In genomic region chr6:112204350-112204706, GRCh38 we compare ENCODE assay signal across 14 cellular contexts. TPM values are rescaled to one million over a fixed set of nuclear protein-coding genes. Genes with fewer than 3 reads are reported as not detected.
A peak's percentile ranks its signal among the peaks of the same experiment; 100 is the strongest.
DNase-seq lines count a peak whose midpoint lies in the region; ATAC-seq and TF ChIP-seq lines count a peak whose summit lies in the region.
"Had no signal": no experiment of that assay in that cellular context is flagged by ENCODE, and none has a peak within 500 bp of the region (broad histone marks: within the 10 kb centered on the region; RNA-seq: fewer than 3 reads in every experiment).

No MANE protein-coding gene starts in this region.

- no peak for ATAC-seq in SK-N-SH treated with all-trans-retinoic acid at 6 μM for 48 hours

- 89% methylated on average over 4 of the region's 4 CpGs for WGBS in SK-N-SH (ENCODE audit: low lambda C conversion rate)

- TF ChIP-seq CTCF in SK-N-SH (IDR thresholded peaks at IDR 0.05) (no peak), fibroblast of villous mesenchyme (IDR thresholded peaks at IDR 0.05; ENCODE audit: insufficient read depth, low read depth, low read length) (no peak), vagina (IDR thresholded peaks at IDR 0.05) (no peak)

- no peaks in the 10 kb centered on the region for H4K20me1 ChIP-seq in SK-N-SH (ENCODE audit: insufficient read depth)

- H3K4me1 ChIP-seq in SK-N-SH (ENCODE audit: control insufficient read depth in 1 of 2, insufficient read depth in 2 of 2, low read depth in 1 of 2, low read length in 1 of 2): peaks cover 21 to 33% of the 10 kb centered on the region in 2 experiments
- H3K4me1 ChIP-seq in vagina: peaks cover 22% of the 10 kb centered on the region

- POLR2A ChIA-PET in SK-N-SH (lab: Yijun Ruan, JAX): no interaction called here

- no peak for TF ChIP-seq POLR2A in vagina (IDR thresholded peaks at IDR 0.05)

- H3K4me3 ChIP-seq in SK-N-SH (ENCODE audit: low read depth in 2 of 2, low read length in 1 of 2) (no peak overlapping the region), fibroblast of villous mesenchyme (ENCODE audit: low read depth, low read length) (no peak overlapping the region), vagina (no peak overlapping the region)

- H3F3A ChIP-seq in SK-N-SH (replicated peaks; ENCODE audit: insufficient read depth): peaks cover 16% of the 10 kb centered on the region

- H3K27me3 ChIP-seq in SK-N-SH (ENCODE audit: insufficient read depth): no peaks in the 10 kb centered on the region
- no peaks in the 10 kb centered on the region for H3K27me3 ChIP-seq in vagina

- no peak overlapping the region for H3K4me2 ChIP-seq in SK-N-SH

- CTCF ChIA-PET in SK-N-SH (lab: Yijun Ruan, JAX): interaction anchor here (1.7 kb wide), 1 partner anchor 24 kb away, joined by 5 read pairs; no protein-coding TSS in a partner anchor

- intact Hi-C loops in vagina (cut with DNase I): no loop called here

- H3K36me3 ChIP-seq in SK-N-SH (replicated peaks in 1 of 2; ENCODE audit: control insufficient read depth in 1 of 2, insufficient read depth in 2 of 2, low read length in 1 of 2) (peaks cover 0 to 4% of the 10 kb centered on the region in 2 experiments), vagina (peaks cover 0 to 4% of the 10 kb centered on the region in 2 donors)

- H3K79me2 ChIP-seq in SK-N-SH (ENCODE audit: insufficient read depth): no peaks in the 10 kb centered on the region

- H3K9me2 ChIP-seq in SK-N-SH: no peaks in the 10 kb centered on the region

- DNase-seq in SK-N-SH (no peak), NCI-H1694 (lab: John Stamatoyannopoulos, UW) (peak; percentile 4), fibroblast of villous mesenchyme (ENCODE audit: low read depth) (peak; percentile 38), vagina (ENCODE audit: extremely low spot score in 2 of 2) (no peak), NCI-H226 (no peak), NCI-H1105 treated with DMSO at 0.1 percent for 48 hours (lab: John Stamatoyannopoulos, UW) (no peak), NCI-H526 treated with DMSO at 0.1 percent for 48 hours (lab: John Stamatoyannopoulos, UW) (no peak)
- DNase-seq: Caco-2, kidney, MV-4-11, substantia nigra had no signal

- TF ChIP-seq EP300 in SK-N-SH (IDR thresholded peaks at IDR 0.05; ENCODE audit: borderline replicate concordance in 1 of 2, low read depth in 1 of 2, low read length in 1 of 2): no peak

- no peak overlapping the region; the same call in 1 of the 2 replicates for H3K9ac ChIP-seq in SK-N-SH

- no peak overlapping the region for H2AFZ ChIP-seq in SK-N-SH (ENCODE audit: low read depth)

- H3K9me3 ChIP-seq in SK-N-SH (no peaks in the 10 kb centered on the region), vagina (no peaks in the 10 kb centered on the region)
- H3K9me3 ChIP-seq: Caco-2 had no signal

- TF ChIP-seq RAD21 in SK-N-SH (IDR thresholded peaks at IDR 0.05; ENCODE audit: low read length): no peak

- H3K27ac ChIP-seq in SK-N-SH (ENCODE audit: low read depth in 2 of 2, low read length in 1 of 2) (peak overlapping the region; percentile 76 to 95), vagina (peak overlapping the region; percentile 69)

TF ChIP-seq in SK-N-SH, 30 proteins besides CTCF, POLR2A, EP300 and RAD21 (continues in another document):
- TF ChIP-seq SIN3A (IDR thresholded peaks at IDR 0.05; ENCODE audit: borderline replicate concordance, low read depth, low read length) (no peak), PBX3 (IDR thresholded peaks at IDR 0.05) (no peak), NRF1 (IDR thresholded peaks at IDR 0.05; ENCODE audit: low read depth, low read length) (no peak), MAX (IDR thresholded peaks at IDR 0.05; ENCODE audit: low read depth) (no peak), POLR2AphosphoS5 (IDR thresholded peaks at IDR 0.05; ENCODE audit: low read depth, low read length) (no peak), GABPA (IDR thresholded peaks at IDR 0.05; ENCODE audit: low read depth) (no peak), TCF12 (IDR thresholded peaks at IDR 0.05) (no peak), FOXM1 (IDR thresholded peaks at IDR 0.05; ENCODE audit: low read depth) (no peak), RFX5 (IDR thresholded peaks at IDR 0.05; ENCODE audit: low read length) (no peak), FOXJ3 (CRISPR knock-in tag; IDR thresholded peaks at IDR 0.05) (no peak), NFIC (IDR thresholded peaks at IDR 0.05; ENCODE audit: borderline replicate concordance) (no peak), GATA2 (CRISPR knock-in tag; IDR thresholded peaks at IDR 0.05) (no peak), TEAD4 (IDR thresholded peaks at IDR 0.05; ENCODE audit: borderline replicate concordance, insufficient read depth) (no peak), CHD2 (IDR thresholded peaks at IDR 0.05; ENCODE audit: low read length, partially characterized antibody) (no peak), JUND (IDR thresholded peaks at IDR 0.05) (no peak), IRF3 (IDR thresholded peaks at IDR 0.05; ENCODE audit: low read depth, low read length) (no peak), EZH2phosphoT487 (IDR thresholded peaks at IDR 0.05; ENCODE audit: borderline replicate concordance, low read depth) (no peak)

TF ChIP-seq in SK-N-SH treated with all-trans-retinoic acid at 6 μM for 48 hours, 23 proteins besides CTCF, POLR2A, EP300 and RAD21:
- TF ChIP-seq PATZ1 (CRISPR knock-in tag; IDR thresholded peaks at IDR 0.05; ENCODE audit: borderline replicate concordance): no peak
- no peak for TF ChIP-seq CREB5 (CRISPR knock-in tag; IDR thresholded peaks at IDR 0.05; ENCODE audit: low read depth)
- TF ChIP-seq TCF4 (CRISPR knock-in tag; IDR thresholded peaks at IDR 0.05; ENCODE audit: borderline replicate concordance): no peak
- no peak for TF ChIP-seq ARNTL (CRISPR knock-in tag; IDR thresholded peaks at IDR 0.05; ENCODE audit: borderline replicate concordance, low read depth)
- no peak for TF ChIP-seq TOX (CRISPR knock-in tag; IDR thresholded peaks at IDR 0.05; ENCODE audit: borderline replicate concordance)
- no peak for TF ChIP-seq OSR1 (CRISPR knock-in tag; IDR thresholded peaks at IDR 0.05)
- no peak for TF ChIP-seq PPARA (CRISPR knock-in tag; IDR thresholded peaks at IDR 0.05; ENCODE audit: borderline replicate concordance)
- TF ChIP-seq ZC3H10 (CRISPR knock-in tag; IDR thresholded peaks at IDR 0.05): no peak
- TF ChIP-seq CSRNP3 (CRISPR knock-in tag; IDR thresholded peaks at IDR 0.05): no peak
- TF ChIP-seq ZNF565 (CRISPR knock-in tag; conservative IDR thresholded peaks at IDR 0.05; ENCODE audit: low read depth): no peak
- TF ChIP-seq ESRRG (CRISPR knock-in tag; IDR thresholded peaks at IDR 0.05): no peak
- no peak for TF ChIP-seq CSDC2 (CRISPR knock-in tag; IDR thresholded peaks at IDR 0.05)
- no peak for TF ChIP-seq ZFP3 (CRISPR knock-in tag; IDR thresholded peaks at IDR 0.05)
- no peak for TF ChIP-seq SNAI2 (CRISPR knock-in tag; IDR thresholded peaks at IDR 0.05)

RNA-seq across cellular contexts. Expression of gene LAMA4, which starts 50.0 kb away (rescaled TPM):
- polyA plus RNA-seq in SK-N-SH (2012; rRNA removed): 9.4 and 10.5 TPM in 2 replicates
- polyA plus RNA-seq in SK-N-SH (2012; cell fraction: cytosol; rRNA removed): 6.9 and 7.5 TPM in 2 replicates
- polyA plus RNA-seq in SK-N-SH (2012; cell fraction: nucleus; rRNA removed): 14.6 and 14.9 TPM in 2 replicates
- 197 and 481 TPM in 2 replicates for total RNA-seq in fibroblast of villous mesenchyme
- 56.5 TPM for total RNA-seq in vagina
- total RNA-seq: activated T-helper 2 cell treated with anti-CD3 and anti-CD28 coated beads, Interferon-gamma antibody, Interleukin-2, Interleukin-4, amounts not matched to agents 10 μg/mL and 5 μg/mL and 100 μg/mL, durations not matched to agents 14 hours and 24 hours and 36 hours; Caco-2; T-helper 2 cell treated with Interferon-gamma antibody and Interleukin-4, amounts not matched to agents 100 ng/mL and 5 ng/mL, for 36 hours had no signal

Comparison
In these comparisons a context has a peak if more than half of its experiments do, and no peak if none do; other contexts are left out.
1. DNase-seq: peak in NCI-H1694 (single experiment) and fibroblast of villous mesenchyme (single experiment); none in SK-N-SH (single experiment), vagina (0 of 2), NCI-H226 (single experiment), NCI-H1105 treated with DMSO at 0.1 percent for 48 hours (single experiment) and NCI-H526 treated with DMSO at 0.1 percent for 48 hours (single experiment).